20 cellular contexts compared by ENCODE assay signal in the genomic region with DNA sequence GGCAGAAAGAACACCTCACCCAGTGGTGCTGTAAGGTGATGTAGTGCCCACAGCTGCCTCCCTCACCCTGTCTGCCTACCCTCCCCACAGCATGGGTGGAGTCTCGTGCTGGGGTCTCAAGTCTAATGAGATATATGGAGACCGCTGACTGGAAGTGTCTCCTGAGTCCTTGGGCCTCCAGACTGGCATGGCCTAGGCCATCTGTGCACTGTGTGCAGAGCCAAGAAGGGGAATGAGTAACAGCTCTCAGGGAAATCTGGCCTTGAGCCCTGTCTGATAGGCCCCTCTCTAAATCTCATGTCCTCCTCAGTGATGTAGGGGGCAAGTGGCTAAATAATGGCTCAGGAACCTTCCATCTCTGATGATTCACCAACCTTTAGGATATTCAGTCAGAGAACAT.
DNase-seq lines count a peak whose midpoint lies in the region; ATAC-seq and TF ChIP-seq lines count a peak whose summit lies in the region.
"Had no signal": no experiment of that assay in that cellular context is flagged by ENCODE, and none has a peak within 500 bp of the region (broad histone marks: within the 10 kb centered on the region; RNA-seq: fewer than 3 reads in every experiment).

No MANE protein-coding gene starts in this region.

- H3K23ac ChIP-seq in trophoblast cell (ENCODE audit: low read length): no peak overlapping the region

- H3K79me1 ChIP-seq in trophoblast cell (ENCODE audit: low read length): no peaks in the 10 kb centered on the region

- H2AK5ac ChIP-seq in trophoblast cell (ENCODE audit: low read length): no peak overlapping the region

- H3K14ac ChIP-seq in trophoblast cell (ENCODE audit: low read length): no peak overlapping the region

- H2BK5ac ChIP-seq in trophoblast cell (ENCODE audit: low read depth, low read length, poor library complexity): no peak overlapping the region

- intact Hi-C loops in left ventricle myocardium inferior (cut with micrococcal nuclease): no loop called here
- intact Hi-C loops in heart right ventricle (cut with DNase I): no loop called here

- no peak overlapping the region for H3K18ac ChIP-seq in trophoblast cell (ENCODE audit: low read length)

- H3K9me3 ChIP-seq in left ventricle myocardium inferior (replicated peaks) (no peaks in the 10 kb centered on the region), heart right ventricle (no peaks in the 10 kb centered on the region), trophoblast cell (ENCODE audit: insufficient read depth, low read depth, low read length) (no peaks in the 10 kb centered on the region)
- H3K9me3 ChIP-seq: A549; BLaER1 treated with 17β-estradiol and CSF1 and Interleukin-3, amounts not matched to agents 10 nM and 100 nM had no signal

- no peak overlapping the region for H2BK12ac ChIP-seq in trophoblast cell (ENCODE audit: low read length)

- H2AFZ ChIP-seq in trophoblast cell (ENCODE audit: insufficient read depth, low read length, poor library complexity): peak overlapping the region; percentile 45
- H2AFZ ChIP-seq: PC-9 had no signal

- no peak overlapping the region for H2BK120ac ChIP-seq in trophoblast cell (ENCODE audit: insufficient read depth, low read length, poor library complexity)

- no peak overlapping the region for H4K12ac ChIP-seq in trophoblast cell (ENCODE audit: low read depth, low read length)

- H4K91ac ChIP-seq in trophoblast cell (ENCODE audit: low read depth, low read length): no peak overlapping the region

- H3K9ac ChIP-seq in trophoblast cell (ENCODE audit: low read length): no peak overlapping the region
- H3K9ac ChIP-seq: BLaER1 treated with 17β-estradiol and CSF1 and Interleukin-3, amounts not matched to agents 10 nM and 100 nM had no signal

- ATAC-seq in heart right ventricle (no peak), left lobe of liver (no peak)
- ATAC-seq: A549, HCT116 had no signal

- DNase-seq in left ventricle myocardium inferior (no peak), heart right ventricle (no peak), HuH-7.5 (ENCODE audit: low spot score) (peak; percentile 5), cerebellum (ENCODE audit: low spot score) (peak; percentile 67), trophoblast cell (no peak), left lobe of liver (ENCODE audit: low spot score) (no peak)
- DNase-seq in stimulated activated CD8-positive, alpha-beta memory T cell treated with anti-CD3 and anti-CD28 coated beads, Interleukin-4, amount 100 ng/mL, for 48 hours: no peak
- DNase-seq: AML-193; CD4-positive, alpha-beta T cell; GDM1; NCI-H1048; NCI-H1417; NCI-H187 treated with DMSO at 0.1 percent for 48 hours; NCI-H526 treated with DMSO at 0.1 percent for 48 hours; PC-9; RPMI8226; SHP77 treated with DMSO at 0.1 percent for 48 hours had no signal

- H3K36me3 ChIP-seq in left ventricle myocardium inferior (peaks cover 62% of the 10 kb centered on the region), heart right ventricle (peaks cover 0 to 90% (median 17%) of the 10 kb centered on the region in 9 donors), trophoblast cell (ENCODE audit: control insufficient read depth in 1 of 2, insufficient read depth in 2 of 2, low read length in 2 of 2) (peaks cover 8 to 15% of the 10 kb centered on the region in 2 experiments)

- H3K4me3 ChIP-seq in left ventricle myocardium inferior (no peak overlapping the region), heart right ventricle (no peak overlapping the region), trophoblast cell (ENCODE audit: low read depth, low read length) (no peak overlapping the region)
- H3K4me3 ChIP-seq: A549; BLaER1 treated with 17β-estradiol and CSF1 and Interleukin-3, amounts not matched to agents 10 nM and 100 nM; PC-9 had no signal

- H4K8ac ChIP-seq in trophoblast cell (ENCODE audit: low read depth, low read length): no peak overlapping the region

- H3K4me2 ChIP-seq in trophoblast cell (ENCODE audit: low read length): no peak overlapping the region
- H3K4me2 ChIP-seq: A549; BLaER1 treated with 17β-estradiol and CSF1 and Interleukin-3, amounts not matched to agents 10 nM and 100 nM; PC-9 had no signal

- H3K27ac ChIP-seq in left ventricle myocardium inferior (replicated peaks): peak overlapping the region; percentile 93
- H3K27ac ChIP-seq in heart right ventricle: peak overlapping the region in 4 of 10 donors; percentile 40 to 89 (median 72)
- no peak overlapping the region for H3K27ac ChIP-seq in trophoblast cell (ENCODE audit: low read depth, low read length)
- H3K27ac ChIP-seq: A549; BLaER1 treated with 17β-estradiol and CSF1 and Interleukin-3, amounts not matched to agents 10 nM and 100 nM; PC-9 had no signal

- TF ChIP-seq CTCF in left ventricle myocardium inferior (IDR thresholded peaks at IDR 0.05; ENCODE audit: borderline replicate concordance): no peak
- no peak for TF ChIP-seq CTCF in heart right ventricle (IDR thresholded peaks at IDR 0.05)

- WGBS in heart right ventricle, 2 donors: 72 to 93% methylated on average over 2 of the region's 2 CpGs
- no CpG with 5 or more reads among the region's 2 CpGs for WGBS in trophoblast cell (ENCODE audit: extremely low coverage, insufficient coverage, insufficient read length)

- H3K27me3 ChIP-seq in left ventricle myocardium inferior (ENCODE audit: low read depth) (no peaks in the 10 kb centered on the region), heart right ventricle (no peaks in the 10 kb centered on the region), trophoblast cell (ENCODE audit: insufficient read depth, low read length) (no peaks in the 10 kb centered on the region)
- H3K27me3 ChIP-seq: BLaER1 treated with 17β-estradiol and CSF1 and Interleukin-3, amounts not matched to agents 10 nM and 100 nM had no signal

- H3K4me1 ChIP-seq in left ventricle myocardium inferior (peaks cover 58% of the 10 kb centered on the region), heart right ventricle (peaks cover 0 to 53% (median 18%) of the 10 kb centered on the region in 9 donors), trophoblast cell (ENCODE audit: control insufficient read depth in 1 of 2, insufficient read depth in 2 of 2, low read length in 2 of 2) (no peaks in the 10 kb centered on the region)
- H3K4me1 ChIP-seq: A549 had no signal

- no peak overlapping the region for H3K4ac ChIP-seq in trophoblast cell (ENCODE audit: low read depth, low read length)

- H3K79me2 ChIP-seq in trophoblast cell (ENCODE audit: control insufficient read depth, insufficient read depth, low read length, poor library complexity): no peaks in the 10 kb centered on the region

Comparison
In these comparisons a context has a peak if more than half of its experiments do, and no peak if none do; other contexts are left out.
1. DNase-seq: peak in HuH-7.5 (single experiment) and cerebellum (single experiment); none in left ventricle myocardium inferior (single experiment), heart right ventricle (0 of 2), trophoblast cell (0 of 2), left lobe of liver (single experiment) and stimulated activated CD8-positive, alpha-beta memory T cell treated with anti-CD3 and anti-CD28 coated beads, Interleukin-4, amount 100 ng/mL, for 48 hours (single experiment).